1 cellular context compared by ENCODE assay signal in genomic region chr7:33044986-33045385, GRCh38.
TF ChIP-seq lines count a peak whose summit lies in the region.

No MANE protein-coding gene starts in this region.

TF ChIP-seq in GM12878, 131 proteins besides CTCF, POLR2A, EP300 and RAD21 (continued from another document):
- TF ChIP-seq CHD2 (IDR thresholded peaks at IDR 0.05; ENCODE audit: borderline replicate concordance, low read depth, low read length) (no peak), JUND (IDR thresholded peaks at IDR 0.05; ENCODE audit: low read depth, low read length) (no peak; the same call in 1 of the 2 replicates), RB1 (IDR thresholded peaks at IDR 0.05; ENCODE audit: borderline replicate concordance) (no peak), ASH2L (IDR thresholded peaks at IDR 0.05; ENCODE audit: borderline replicate concordance, low read depth) (no peak), JUNB (IDR thresholded peaks at IDR 0.05) (peak; percentile 33; the same call in 1 of the 2 replicates), ZNF622 (IDR thresholded peaks at IDR 0.05) (no peak), ZBTB40 (IDR thresholded peaks at IDR 0.05; ENCODE audit: borderline replicate concordance) (no peak)
- TF ChIP-seq, protein P1, sequence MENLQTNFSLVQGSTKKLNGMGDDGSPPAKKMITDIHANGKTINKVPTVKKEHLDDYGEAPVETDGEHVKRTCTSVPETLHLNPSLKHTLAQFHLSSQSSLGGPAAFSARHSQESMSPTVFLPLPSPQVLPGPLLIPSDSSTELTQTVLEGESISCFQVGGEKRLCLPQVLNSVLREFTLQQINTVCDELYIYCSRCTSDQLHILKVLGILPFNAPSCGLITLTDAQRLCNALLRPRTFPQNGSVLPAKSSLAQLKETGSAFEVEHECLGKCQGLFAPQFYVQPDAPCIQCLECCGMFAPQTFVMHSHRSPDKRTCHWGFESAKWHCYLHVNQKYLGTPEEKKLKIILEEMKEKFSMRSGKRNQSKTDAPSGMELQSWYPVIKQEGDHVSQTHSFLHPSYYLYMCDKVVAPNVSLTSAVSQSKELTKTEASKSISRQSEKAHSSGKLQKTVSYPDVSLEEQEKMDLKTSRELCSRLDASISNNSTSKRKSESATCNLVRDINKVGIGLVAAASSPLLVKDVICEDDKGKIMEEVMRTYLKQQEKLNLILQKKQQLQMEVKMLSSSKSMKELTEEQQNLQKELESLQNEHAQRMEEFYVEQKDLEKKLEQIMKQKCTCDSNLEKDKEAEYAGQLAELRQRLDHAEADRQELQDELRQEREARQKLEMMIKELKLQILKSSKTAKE (IDR thresholded peaks at IDR 0.05; ENCODE audit: low read depth, poor library complexity, severe bottlenecking): no peak
